7 cellular contexts compared by ENCODE assay signal in genomic region chr13:43785681-43786471, GRCh38. TPM values are rescaled to one million over a fixed set of nuclear protein-coding genes. Genes with fewer than 3 reads are reported as not detected.
DNase-seq lines count a peak whose midpoint lies in the region; FAIRE-seq and TF ChIP-seq lines count a peak whose summit lies in the region.

No MANE protein-coding gene starts in this region.

- H3K56ac ChIP-seq in mesendoderm (ENCODE audit: low read length) = peak overlapping the region; percentile 22

- no peak overlapping the region for H2BK15ac ChIP-seq in mesendoderm (replicated peaks; ENCODE audit: low read depth)

- no peak overlapping the region for H4K8ac ChIP-seq in mesendoderm (ENCODE audit: low read depth, low read length)

- peak overlapping the region; percentile 28 for H3K9ac ChIP-seq in mesendoderm (ENCODE audit: low read length)

- H3K36me3 ChIP-seq in esophagus (ENCODE audit: control insufficient read depth in 2 of 2, insufficient read depth in 2 of 2, low read length in 1 of 2) = no peaks in the 10 kb centered on the region
- no peaks in the 10 kb centered on the region for H3K36me3 ChIP-seq in mesendoderm (ENCODE audit: control insufficient read depth, insufficient read depth, low read length)

- no peak overlapping the region for H4K5ac ChIP-seq in mesendoderm (ENCODE audit: low read length)

- peak overlapping the region; percentile 69 for H3K4me3 ChIP-seq in LNCaP clone FGC (ENCODE audit: low read depth, low read length)
- H3K4me3 ChIP-seq in esophagus (ENCODE audit: low read depth in 1 of 2, low read length in 2 of 2) = peak overlapping the region; percentile 52 to 54
- peak overlapping the region; percentile 2 for H3K4me3 ChIP-seq in mesendoderm (ENCODE audit: low read length)

- no peak overlapping the region for H2AK5ac ChIP-seq in mesendoderm (ENCODE audit: low read length)

- no peak overlapping the region for H3K23ac ChIP-seq in mesendoderm (ENCODE audit: low read length)

- WGBS in esophagus, 2 donors = 1% methylated on average over 70 to 75 of the region's 75 CpGs
- WGBS in mesendoderm (ENCODE audit: extremely low coverage, insufficient coverage, low lambda C conversion rate) = no CpG with 5 or more reads among the region's 75 CpGs

- no peak overlapping the region for H2BK120ac ChIP-seq in mesendoderm (ENCODE audit: low read depth, low read length)

- H3K4me1 ChIP-seq in esophagus (ENCODE audit: control insufficient read depth in 2 of 2, insufficient read depth in 2 of 2, low read length in 1 of 2) (peaks cover 4 to 16% of the 10 kb centered on the region in 2 donors), mesendoderm (ENCODE audit: control insufficient read depth, low read depth, low read length) (peaks cover 2% of the 10 kb centered on the region)

- no peak for TF ChIP-seq CTCF in LNCaP clone FGC (IDR thresholded peaks at IDR 0.05; ENCODE audit: control insufficient read depth, extremely low read depth, insufficient read depth)

- H3K79me1 ChIP-seq in mesendoderm (ENCODE audit: low read length) = no peaks in the 10 kb centered on the region

- no peak overlapping the region for H3K18ac ChIP-seq in mesendoderm (ENCODE audit: low read length)

- H3K27me3 ChIP-seq in esophagus (ENCODE audit: control insufficient read depth in 1 of 2, insufficient read depth in 2 of 2, low read length in 2 of 2) = no peaks in the 10 kb centered on the region
- H3K27me3 ChIP-seq in mesendoderm (ENCODE audit: insufficient read depth, low read length, poor library complexity) = peaks cover 2% of the 10 kb centered on the region

- no peaks in the 10 kb centered on the region for H3K9me3 ChIP-seq in esophagus (ENCODE audit: control insufficient read depth in 2 of 2, insufficient read depth in 1 of 2, low read depth in 1 of 2, low read length in 1 of 2)

- H3K4me2 ChIP-seq in mesendoderm (ENCODE audit: low read length) = peak overlapping the region; percentile 78

- H3K4ac ChIP-seq in mesendoderm (ENCODE audit: low read depth, low read length) = no peak overlapping the region

- no peak overlapping the region for H2BK5ac ChIP-seq in mesendoderm (ENCODE audit: low read length)

- no peaks in the 10 kb centered on the region for H3K79me2 ChIP-seq in mesendoderm (ENCODE audit: control insufficient read depth, insufficient read depth, low read length)

- DNase-seq in GM04504 (ENCODE audit: low read depth) (peak; percentile 53), LNCaP clone FGC (ENCODE audit: low read depth) (no peak), mesendoderm (peak; percentile 62), superior temporal gyrus (ENCODE audit: extremely low spot score) (peak; percentile 91), RCC 7860 (ENCODE audit: low spot score) (no peak)
- peak; percentile 31 for DNase-seq in activated CD4-positive, CD25-positive, alpha-beta regulatory T cell treated with anti-CD3 and anti-CD28 coated beads, Interleukin-2, amount 50 U/mL, for 72 hours

- H3K27ac ChIP-seq in esophagus (ENCODE audit: low read depth in 2 of 2, low read length in 1 of 2) (peak overlapping the region in 1 of 2 donors; percentile 43), mesendoderm (ENCODE audit: low read depth, low read length) (no peak overlapping the region)

- FAIRE-seq in RCC 7860 (lab: Jason Lieb, UNC) = no peak

RNA-seq across cellular contexts. Expression of gene ENOX1, which starts 0.9 kb away (rescaled TPM):
- polyA plus RNA-seq in esophagus = under 1 TPM; 0.10 to 0.29 TPM
- polyA plus RNA-seq in mesendoderm (2013, experiment 1 of 2) = 0.14 TPM
- 0.18 TPM for polyA plus RNA-seq in mesendoderm (2013, experiment 2 of 2)

Comparison
In these comparisons a context has a peak if more than half of its experiments do, and no peak if none do; other contexts are left out.
1. DNase-seq: peak in GM04504 (single experiment), activated CD4-positive, CD25-positive, alpha-beta regulatory T cell treated with anti-CD3 and anti-CD28 coated beads, Interleukin-2, amount 50 U/mL, for 72 hours (single experiment), mesendoderm (single experiment) and superior temporal gyrus (single experiment); none in LNCaP clone FGC (single experiment) and RCC 7860 (single experiment).
2. H3K4me3 ChIP-seq: peak in every context shown above with its lines; median percentile 69 in LNCaP clone FGC; 53 in esophagus; 2 in mesendoderm.